9 cellular contexts compared by ENCODE assay signal in the genomic region with DNA sequence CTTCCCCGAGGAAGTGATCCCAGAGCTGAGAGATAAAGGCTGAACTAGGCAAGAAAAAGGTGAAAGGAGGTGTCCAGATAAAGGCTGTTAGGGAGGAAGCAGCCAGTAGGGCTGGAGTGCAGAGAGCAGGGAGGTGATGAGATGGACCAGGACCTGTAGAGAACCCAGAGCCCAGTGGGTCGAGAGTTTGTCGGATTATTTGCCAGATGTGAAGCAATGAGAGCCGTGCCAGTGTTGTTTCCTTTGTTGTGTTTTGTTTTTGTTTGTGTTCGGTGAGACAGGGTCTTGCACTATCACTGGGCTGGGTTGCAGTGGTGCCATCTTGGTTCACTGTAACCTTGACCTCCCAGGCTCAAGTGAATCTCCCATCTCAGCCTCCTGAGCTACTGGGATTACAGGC.
"Had no signal": no experiment of that assay in that cellular context is flagged by ENCODE, and none has a peak within 500 bp of the region (broad histone marks: within the 10 kb centered on the region; RNA-seq: fewer than 3 reads in every experiment).

No MANE protein-coding gene starts in this region.

- H3K4me1 Mint-ChIP-seq: GM23338, H9 had no signal

- ATAC-seq: GM23338, K562 had no signal

- DNase-seq: H9, HCEC 1CT, IMR-90, KG1 had no signal

- H3K27ac Mint-ChIP-seq: GM23338, H9 had no signal

- H2AFZ ChIP-seq: GM23338 had no signal

- H3K4me3 ChIP-seq: GM23338, K562 had no signal

- H3K4me3 Mint-ChIP-seq: GM23338, H9 had no signal

- H3K4me2 ChIP-seq: GM23338 had no signal

- FAIRE-seq: H1, H54, HTR-8/SVneo, K562 had no signal
